9 cellular contexts compared by ENCODE assay signal in genomic region chr16:30113031-30113710, GRCh38. TPM values are rescaled to one million over a fixed set of nuclear protein-coding genes. Genes with fewer than 3 reads are reported as not detected.
A peak's percentile ranks its signal among the peaks of the same experiment; 100 is the strongest.
DNase-seq lines count a peak whose midpoint lies in the region; ATAC-seq and TF ChIP-seq lines count a peak whose summit lies in the region.
"Had no signal": no experiment of that assay in that cellular context is flagged by ENCODE, and none has a peak within 500 bp of the region (broad histone marks: within the 10 kb centered on the region; RNA-seq: fewer than 3 reads in every experiment).

A gene with protein sequence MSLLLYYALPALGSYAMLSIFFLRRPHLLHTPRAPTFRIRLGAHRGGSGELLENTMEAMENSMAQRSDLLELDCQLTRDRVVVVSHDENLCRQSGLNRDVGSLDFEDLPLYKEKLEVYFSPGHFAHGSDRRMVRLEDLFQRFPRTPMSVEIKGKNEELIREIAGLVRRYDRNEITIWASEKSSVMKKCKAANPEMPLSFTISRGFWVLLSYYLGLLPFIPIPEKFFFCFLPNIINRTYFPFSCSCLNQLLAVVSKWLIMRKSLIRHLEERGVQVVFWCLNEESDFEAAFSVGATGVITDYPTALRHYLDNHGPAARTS (minus strand): TSS chr16:30113537. CDS start chr16:30113478, 59 bp downstream.

- H3K36me3 ChIP-seq in DOHH2 (ENCODE audit: control insufficient read depth, low read length) (peaks cover 20% of the 10 kb centered on the region), PC-3 (ENCODE audit: low read depth, low read length) (no peaks in the 10 kb centered on the region)
- H3K36me3 ChIP-seq: SJCRH30 had no signal

- H3K4me3 ChIP-seq in DOHH2 (ENCODE audit: low read length) (no peak within 1 kb of the TSS), PC-3 (ENCODE audit: low read length) (no peak within 1 kb of the TSS)
- H3K4me3 ChIP-seq: SJCRH30 had no signal

- H3K27ac ChIP-seq in DOHH2 (ENCODE audit: low read depth, low read length), result no peak within 1 kb of the TSS
- H3K27ac ChIP-seq in PC-3 (ENCODE audit: low read length), result peak within 1 kb of the TSS; percentile 15; the same call in 1 of the 2 replicates
- H3K27ac ChIP-seq: SJCRH30 had no signal

- H3K9ac ChIP-seq in PC-3 (ENCODE audit: low read length), result no peak within 1 kb of the TSS

- ATAC-seq in PC-3, result peak; percentile 66
- peak; percentile 75 for ATAC-seq in esophagus mucosa

- H3K79me2 ChIP-seq in DOHH2 (ENCODE audit: control insufficient read depth, low read length) (no peaks in the 10 kb centered on the region), PC-3 (ENCODE audit: low read length) (no peaks in the 10 kb centered on the region)

- no peaks in the 10 kb centered on the region for H3K9me3 ChIP-seq in DOHH2 (ENCODE audit: control insufficient read depth, insufficient read depth, low read length)
- no peaks in the 10 kb centered on the region for H3K9me3 ChIP-seq in PC-3 (ENCODE audit: low read length)
- H3K9me3 ChIP-seq: SJCRH30 had no signal

- DNase-seq in PC-3 (peak; percentile 33), renal cortical epithelial cell (ENCODE audit: low read depth) (peak; percentile 24), mesenteric fat pad (ENCODE audit: low spot score) (no peak), midbrain (lab: John Stamatoyannopoulos, UW) (no peak), NCI-H524 (lab: John Stamatoyannopoulos, UW) (no peak), NCI-H1417 treated with DMSO at 0.1 percent for 48 hours (lab: John Stamatoyannopoulos, UW) (no peak)

- TF ChIP-seq CTCF in DOHH2 (IDR thresholded peaks at IDR 0.05; ENCODE audit: low read depth, low read length, poor library complexity, severe bottlenecking) (no peak), PC-3 (conservative IDR thresholded peaks at IDR 0.05; ENCODE audit: low read depth, low read length) (no peak)

- H3K4me1 ChIP-seq in DOHH2 (ENCODE audit: control insufficient read depth, low read length), result peaks cover 22% of the 10 kb centered on the region
- H3K4me1 ChIP-seq in PC-3 (ENCODE audit: insufficient read depth, low read length), result peaks cover 11% of the 10 kb centered on the region

- no TSS peak for BruUV-seq in PC-3 (replicated peaks; lab: Mats Ljungman, UMichigan)

- CTCF ChIA-PET in PC-3 (lab: Charles Lee), result no interaction called here

- POLR2A ChIA-PET in PC-3 (lab: Charles Lee; ENCODE audit: unreplicated experiment), result no interaction called here

- no peaks in the 10 kb centered on the region for H4K20me1 ChIP-seq in DOHH2 (ENCODE audit: control insufficient read depth, insufficient read depth, low read depth, low read length)
- no peaks in the 10 kb centered on the region for H4K20me1 ChIP-seq in PC-3 (ENCODE audit: low read length)

- H3K27me3 ChIP-seq in DOHH2 (ENCODE audit: control insufficient read depth, low read length), result no peaks in the 10 kb centered on the region
- no peaks in the 10 kb centered on the region for H3K27me3 ChIP-seq in PC-3 (ENCODE audit: low read length)
- H3K27me3 ChIP-seq: SJCRH30 had no signal

- intact Hi-C loops in PC-3 (cut with micrococcal nuclease), result no loop called here

- H3F3A ChIP-seq in DOHH2 (ENCODE audit: control insufficient read depth, insufficient read depth), result no peaks in the 10 kb centered on the region
- no peaks in the 10 kb centered on the region for H3F3A ChIP-seq in PC-3 (ENCODE audit: low read length, unreplicated experiment)

- H2AFZ ChIP-seq in PC-3 (ENCODE audit: low read length), result 0 out of 2 replicates have a peak within 1 kb of the TSS, but pooled peaks have one; percentile 26

- peak within 1 kb of the TSS; percentile 21; the same call in 1 of the 2 replicates for H3K4me2 ChIP-seq in DOHH2 (ENCODE audit: low read length)
- H3K4me2 ChIP-seq in PC-3 (ENCODE audit: low read length), result peak within 1 kb of the TSS; percentile 39; the same call in 1 of the 2 replicates

- H3K9me2 ChIP-seq in DOHH2 (replicated peaks; ENCODE audit: control insufficient read depth, low read length), result no peaks in the 10 kb centered on the region
- H3K9me2 ChIP-seq in PC-3 (replicated peaks; ENCODE audit: low read length), result no peaks in the 10 kb centered on the region

RNA-seq across cellular contexts. Expression of the gene that starts here (rescaled TPM):
- total RNA-seq in PC-3 (2014; rRNA removed), result 2.2 and 3.4 TPM in 2 replicates
- total RNA-seq in esophagus mucosa, result 85.3 TPM
- 0.15 TPM in 1 of 2 replicates, not detected in the other for total RNA-seq in renal cortical epithelial cell
- 4.3 TPM for total RNA-seq in mesenteric fat pad

Comparison
In these comparisons a context has a peak if more than half of its experiments do, and no peak if none do; other contexts are left out.
1. RNA of the gene that starts here (total RNA-seq): 85.3 TPM in esophagus mucosa (single experiment); 4.3 TPM in mesenteric fat pad (single experiment), 2.2 to 3.4 TPM in PC-3 and 0.15 TPM in renal cortical epithelial cell; every median in the first group is over 10 times any median in the second.
2. Peak in DNase-seq in renal cortical epithelial cell; RNA of the gene not detected or under 1 TPM.